12 cellular contexts compared by ENCODE assay signal in genomic region chr10:122682522-122682921, GRCh38. TPM values are rescaled to one million over a fixed set of nuclear protein-coding genes. Genes with fewer than 3 reads are reported as not detected.
"Had no signal": no experiment of that assay in that cellular context is flagged by ENCODE, and none has a peak within 500 bp of the region (broad histone marks: within the 10 kb centered on the region; RNA-seq: fewer than 3 reads in every experiment).

No MANE protein-coding gene starts in this region.

- H3K4me1 ChIP-seq: HAP-1 had no signal

- H3K27ac ChIP-seq: GM23248, HL-60 had no signal

- DNase-seq: GM23248, GOT3, H7, HFFc6, KBM-7 had no signal

- H3K36me3 ChIP-seq: HAP-1 had no signal

- H3K4me3 ChIP-seq: GM23248, HAP-1 had no signal

- ATAC-seq: HCT116, HepG2 had no signal

- H3K9me3 ChIP-seq: HAP-1 had no signal

RNA-seq across cellular contexts. Expression of gene C10orf120, which starts 17.1 kb away (rescaled TPM):
- total RNA-seq: GM23248, H4, H7, HepG2, HFFc6, HT1080 had no signal
- polyA plus RNA-seq: GM23248, HepG2, IgD-negative memory B cell had no signal
